In genomic region chr5:175444060-175444904, GRCh38 we compare ENCODE assay signal across 8 cellular contexts. TPM values are rescaled to one million over a fixed set of nuclear protein-coding genes. Genes with fewer than 3 reads are reported as not detected.
DNase-seq lines count a peak whose midpoint lies in the region; ATAC-seq and TF ChIP-seq lines count a peak whose summit lies in the region.

DRD1 (minus strand) TSS chr5:175444182; CDS start chr5:175443099, 1,083 bp downstream.

- H3K27ac ChIP-seq in psoas muscle (no peak within 1 kb of the TSS), aorta (ENCODE audit: low read depth in 1 of 2, low read length in 2 of 2) (no peak within 1 kb of the TSS)

- H3K27me3 ChIP-seq in psoas muscle (ENCODE audit: insufficient read depth in 3 of 3, low read length in 2 of 3) (peaks cover 0 to 58% (median 4%) of the 10 kb centered on the region in 3 donors), aorta (ENCODE audit: control insufficient read depth in 1 of 2, insufficient read depth in 2 of 2, low read length in 1 of 2) (no peaks in the 10 kb centered on the region)

- DNase-seq in NCI-H524 (lab: John Stamatoyannopoulos, UW) (peak; percentile 41 to 69), NCI-H524 treated with DMSO at 0.1 percent for 48 hours (lab: John Stamatoyannopoulos, UW) (no peak), NCI-H748 treated with DMSO at 0.1 percent for 48 hours (lab: John Stamatoyannopoulos, UW) (peak; percentile 56), germinal center (ENCODE audit: low spot score) (peak; percentile 66), psoas muscle (peak; percentile 35 to 54), aorta (peak; percentile 56 to 88), NCI-H446 treated with DMSO at 0.1 percent for 48 hours (lab: John Stamatoyannopoulos, UW) (no peak)
- DNase-seq in activated effector memory CD4-positive, alpha-beta T cell treated with anti-CD3 and anti-CD28 coated beads, Interleukin-2, amount 50 U/mL, for 16 hours = peak; percentile 82

- intact Hi-C loops in psoas muscle (cut with DNase I) (loop anchor here in 1 of 2 donors (5.0 kb wide), 1 partner anchor 492 kb away; no protein-coding TSS in a partner anchor), aorta (cut with DNase I) (loop anchor here (1.0 to 10.0 kb wide), 3 partner anchors 229 to 493 kb away; no protein-coding TSS in a partner anchor)

- H3K4me3 ChIP-seq in psoas muscle (peak within 1 kb of the TSS; percentile 54), aorta (ENCODE audit: low read length in 2 of 2) (peak within 1 kb of the TSS; percentile 1 to 16)

- peak; percentile 68 for TF ChIP-seq CTCF in psoas muscle (IDR thresholded peaks at IDR 0.05)

- H3K9me3 ChIP-seq in psoas muscle (no peaks in the 10 kb centered on the region), aorta (ENCODE audit: control insufficient read depth, low read length) (no peaks in the 10 kb centered on the region)

- WGBS in psoas muscle, 3 donors = 0 to 1% (median 1%) methylated on average over 73 to 91 of the region's 91 CpGs
- WGBS in aorta, 2 donors = 0% methylated on average over 68 to 91 of the region's 91 CpGs

- ATAC-seq in psoas muscle (peak; percentile 51 to 76 (median 63)), aorta (ENCODE audit: low FRiP score) (peak; percentile 78)

- H3K4me1 ChIP-seq in psoas muscle = peaks cover 3% of the 10 kb centered on the region
- H3K4me1 ChIP-seq in aorta (ENCODE audit: control insufficient read depth in 1 of 2, insufficient read depth in 2 of 2, low read length in 2 of 2) = no peaks in the 10 kb centered on the region

- H3K36me3 ChIP-seq in psoas muscle (ENCODE audit: insufficient read depth in 1 of 2, low read depth in 1 of 2) (no peaks in the 10 kb centered on the region), aorta (ENCODE audit: control insufficient read depth in 1 of 2, insufficient read depth in 2 of 2, low read length in 1 of 2) (no peaks in the 10 kb centered on the region)

RNA-seq across cellular contexts. Expression of gene DRD1, which starts in this region (rescaled TPM):
- under 1 TPM in 1 of 4 donors, not detected in 3; 0.06 TPM for total RNA-seq in psoas muscle
- polyA plus RNA-seq in psoas muscle = under 1 TPM in 1 of 3 donors, not detected in 2; 0.01 TPM
- total RNA-seq in aorta = under 1 TPM; 0.45 to 0.62 TPM
- 1 to 10 TPM in 1 of 2 donors, under 1 TPM in 1; 0.13 to 2.1 TPM for polyA plus RNA-seq in aorta

Comparison
In these comparisons a context has a peak if more than half of its experiments do, and no peak if none do; other contexts are left out.
1. DNase-seq: peak in NCI-H524 (2 of 2), NCI-H748 treated with DMSO at 0.1 percent for 48 hours (single experiment), activated effector memory CD4-positive, alpha-beta T cell treated with anti-CD3 and anti-CD28 coated beads, Interleukin-2, amount 50 U/mL, for 16 hours (single experiment), germinal center (single experiment) and aorta (2 of 2); none in NCI-H524 treated with DMSO at 0.1 percent for 48 hours (single experiment) and NCI-H446 treated with DMSO at 0.1 percent for 48 hours (single experiment).
2. Peak in DNase-seq, ATAC-seq and H3K4me3 ChIP-seq in psoas muscle; RNA of the gene not detected or under 1 TPM.